In genomic region chr18:79740047-79740446, GRCh38 we compare ENCODE assay signal across 8 cellular contexts. TPM values are rescaled to one million over a fixed set of nuclear protein-coding genes. Genes with fewer than 3 reads are reported as not detected.
"Had no signal": no experiment of that assay in that cellular context is flagged by ENCODE, and none has a peak within 500 bp of the region (broad histone marks: within the 10 kb centered on the region; RNA-seq: fewer than 3 reads in every experiment).

No MANE protein-coding gene starts in this region.

RNA-seq across cellular contexts. Expression of gene KCNG2, which starts 57.7 kb away (rescaled TPM):
- total RNA-seq: kidney epithelial cell, left ventricle myocardium superior, mesothelial cell of epicardium, natural killer cell, smooth muscle cell had no signal
- polyA plus RNA-seq: immature natural killer cell, mammary epithelial cell, right cardiac atrium had no signal
